In the genomic region with DNA sequence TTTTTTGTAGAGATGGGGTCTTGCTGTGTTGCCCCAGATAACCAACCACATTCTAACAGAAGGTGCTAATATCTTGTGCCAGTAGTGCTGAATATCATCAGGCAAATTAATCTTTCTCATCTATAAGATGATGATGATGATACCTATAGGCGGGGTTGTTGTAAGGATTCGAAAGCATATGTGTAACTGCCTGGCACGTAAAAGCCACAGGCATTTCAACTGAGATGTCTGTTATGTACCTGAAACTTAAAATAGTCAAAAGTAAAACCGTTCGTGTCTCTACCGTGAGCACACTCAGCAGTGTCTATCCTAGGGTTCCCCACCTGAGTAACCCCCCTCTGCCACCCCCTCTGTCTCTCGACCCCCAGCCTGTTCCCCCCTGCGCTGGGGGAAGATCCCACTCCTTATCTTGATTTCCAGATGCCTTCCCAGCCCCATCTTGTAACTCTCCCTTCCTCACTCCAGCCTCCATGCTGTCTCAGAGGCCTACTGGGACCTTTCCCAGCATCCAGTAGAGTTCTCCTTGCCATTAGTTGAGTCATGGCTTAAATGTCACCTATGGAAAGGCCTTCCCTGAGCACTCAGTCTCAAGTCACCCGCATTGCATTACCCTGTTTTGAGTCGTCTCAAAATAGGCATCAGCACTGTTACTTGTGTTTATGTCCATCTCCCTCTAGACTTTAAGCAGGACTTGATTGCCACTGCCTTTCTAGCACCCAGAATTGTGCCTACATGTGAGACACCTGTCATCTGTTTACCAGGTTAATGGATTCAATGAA, we compare ENCODE assay signal across 21 cellular contexts. TPM values are rescaled to one million over a fixed set of nuclear protein-coding genes. Genes with fewer than 3 reads are reported as not detected.
A peak's percentile ranks its signal among the peaks of the same experiment; 100 is the strongest.
DNase-seq lines count a peak whose midpoint lies in the region; ATAC-seq and TF ChIP-seq lines count a peak whose summit lies in the region.
"Had no signal": no experiment of that assay in that cellular context is flagged by ENCODE, and none has a peak within 500 bp of the region (broad histone marks: within the 10 kb centered on the region; RNA-seq: fewer than 3 reads in every experiment).

No MANE protein-coding gene starts in this region.

- H3K36me3 ChIP-seq in psoas muscle (ENCODE audit: insufficient read depth in 1 of 2, low read depth in 1 of 2) = peaks cover 0 to 8% of the 10 kb centered on the region in 2 donors
- H3K36me3 ChIP-seq: BE2C had no signal

- intact Hi-C loops in psoas muscle (cut with DNase I) = no loop called here
- intact Hi-C loops in Right ventricle myocardium superior (cut with DNase I) = loop anchor here (10.0 kb wide), 1 partner anchor 138 kb away; a partner anchor contains a TSS

- H3K4me3 Mint-ChIP-seq in activated CD8-positive, alpha-beta memory T cell treated with anti-CD3 and anti-CD28 coated beads, Interleukin-2, amount 10 ng/mL, durations not matched to agents 7 days and 5 days = no peak overlapping the region
- H3K4me3 Mint-ChIP-seq in T-cell = peak overlapping the region; percentile 50 to 66 (median 58)
- H3K4me3 Mint-ChIP-seq in activated naive CD8-positive, alpha-beta T cell treated with anti-CD3 and anti-CD28 coated beads, Interleukin-2, amount 10 ng/mL, durations not matched to agents 7 days and 5 days = peak overlapping the region; percentile 75

- no peaks in the 10 kb centered on the region for H3K27me3 ChIP-seq in psoas muscle (ENCODE audit: insufficient read depth in 3 of 3, low read length in 2 of 3)
- H3K27me3 ChIP-seq: BE2C, esophagus muscularis mucosa, gastroesophageal sphincter, testis had no signal

- peaks cover 86% of the 10 kb centered on the region for H3K4me1 Mint-ChIP-seq in activated CD8-positive, alpha-beta memory T cell treated with anti-CD3 and anti-CD28 coated beads, Interleukin-2, amount 10 ng/mL, durations not matched to agents 7 days and 5 days
- peaks cover 93 to 97% (median 93%) of the 10 kb centered on the region in 3 donors for H3K4me1 Mint-ChIP-seq in T-cell
- H3K4me1 Mint-ChIP-seq in activated naive CD8-positive, alpha-beta T cell treated with anti-CD3 and anti-CD28 coated beads, Interleukin-2, amount 10 ng/mL, durations not matched to agents 7 days and 5 days = peaks cover 78% of the 10 kb centered on the region

- H3K27ac Mint-ChIP-seq in activated CD8-positive, alpha-beta memory T cell treated with anti-CD3 and anti-CD28 coated beads, Interleukin-2, amount 10 ng/mL, durations not matched to agents 7 days and 5 days = peak overlapping the region; percentile 90
- H3K27ac Mint-ChIP-seq in T-cell = peak overlapping the region; percentile 97
- peak overlapping the region; percentile 96 for H3K27ac Mint-ChIP-seq in activated naive CD8-positive, alpha-beta T cell treated with anti-CD3 and anti-CD28 coated beads, Interleukin-2, amount 10 ng/mL, durations not matched to agents 7 days and 5 days

- CTCF ChIA-PET in activated CD8-positive, alpha-beta memory T cell treated with anti-CD3 and anti-CD28 coated beads, Interleukin-2, amount 10 ng/mL, durations not matched to agents 7 days and 5 days (lab: Charles Lee) = interaction anchor here (1.1 to 1.6 kb wide), 3 partner anchors 95 to 98 kb away, joined by 3 to 7 read pairs (median 7); a partner anchor contains a TSS
- CTCF ChIA-PET in T-cell (lab: Charles Lee) = interaction anchor here (0.6 to 1.4 kb wide), 7 partner anchors 63 to 136 kb away, joined by 3 to 7 read pairs (median 3); a partner anchor contains a TSS

- H3K9me3 Mint-ChIP-seq in activated CD8-positive, alpha-beta memory T cell treated with anti-CD3 and anti-CD28 coated beads, Interleukin-2, amount 10 ng/mL, durations not matched to agents 7 days and 5 days (ENCODE audit: low read depth) = no peaks in the 10 kb centered on the region
- no peaks in the 10 kb centered on the region for H3K9me3 Mint-ChIP-seq in T-cell
- no peaks in the 10 kb centered on the region for H3K9me3 Mint-ChIP-seq in activated naive CD8-positive, alpha-beta T cell treated with anti-CD3 and anti-CD28 coated beads, Interleukin-2, amount 10 ng/mL, durations not matched to agents 7 days and 5 days

- H3K4me1 ChIP-seq in psoas muscle = peaks cover 9% of the 10 kb centered on the region
- H3K4me1 ChIP-seq: A549, BE2C, gastroesophageal sphincter had no signal

- 89 to 93% (median 93%) methylated on average over 10 of the region's 10 CpGs for WGBS in psoas muscle, 3 donors

- no peaks in the 10 kb centered on the region for H3K27me3 Mint-ChIP-seq in activated CD8-positive, alpha-beta memory T cell treated with anti-CD3 and anti-CD28 coated beads, Interleukin-2, amount 10 ng/mL, durations not matched to agents 7 days and 5 days
- no peaks in the 10 kb centered on the region for H3K27me3 Mint-ChIP-seq in T-cell
- no peaks in the 10 kb centered on the region for H3K27me3 Mint-ChIP-seq in activated naive CD8-positive, alpha-beta T cell treated with anti-CD3 and anti-CD28 coated beads, Interleukin-2, amount 10 ng/mL, durations not matched to agents 7 days and 5 days

- peaks cover 34% of the 10 kb centered on the region for H3K36me3 Mint-ChIP-seq in activated CD8-positive, alpha-beta memory T cell treated with anti-CD3 and anti-CD28 coated beads, Interleukin-2, amount 10 ng/mL, durations not matched to agents 7 days and 5 days
- peaks cover 6% of the 10 kb centered on the region for H3K36me3 Mint-ChIP-seq in T-cell
- H3K36me3 Mint-ChIP-seq in activated naive CD8-positive, alpha-beta T cell treated with anti-CD3 and anti-CD28 coated beads, Interleukin-2, amount 10 ng/mL, durations not matched to agents 7 days and 5 days = peaks cover 27% of the 10 kb centered on the region

- no peaks in the 10 kb centered on the region for H3K9me3 ChIP-seq in psoas muscle
- H3K9me3 ChIP-seq: A549, BE2C, esophagus muscularis mucosa, gastroesophageal sphincter, testis had no signal

- no peak overlapping the region for H3K4me3 ChIP-seq in psoas muscle
- H3K4me3 ChIP-seq: A549, esophagus muscularis mucosa, gastroesophageal sphincter, testis had no signal

- DNase-seq in activated CD8-positive, alpha-beta memory T cell treated with anti-CD3 and anti-CD28 coated beads, Interleukin-2, amount 10 ng/mL, durations not matched to agents 7 days and 5 days = no peak
- no peak for DNase-seq in activated CD8-positive, alpha-beta memory T cell treated with anti-CD3 and anti-CD28 coated beads for 24 hours
- DNase-seq in T-cell (no peak), psoas muscle (no peak), GM20000 (ENCODE audit: low spot score) (no peak), Right ventricle myocardium superior (no peak), NOMO-1 treated with DMSO at 0.1 percent for 48 hours (lab: John Stamatoyannopoulos, UW; ENCODE audit: unreplicated experiment) (no peak)
- no peak for DNase-seq in activated naive CD8-positive, alpha-beta T cell treated with anti-CD3 and anti-CD28 coated beads, Interleukin-2, amount 10 ng/mL, durations not matched to agents 7 days and 5 days
- DNase-seq: BE2C, kidney glomerular epithelial cell, mammary epithelial cell, NCI-H2171 treated with DMSO at 0.1 percent for 48 hours, NCI-H69, testis had no signal

- peak overlapping the region; percentile 50 for H3K27ac ChIP-seq in psoas muscle
- H3K27ac ChIP-seq: A549, esophagus muscularis mucosa, testis had no signal

- POLR2A ChIA-PET in T-cell (lab: Charles Lee) = interaction anchor here in 1 of 2 donors (1.0 kb wide), 1 partner anchor 99 kb away, joined by 5 read pairs; a partner anchor contains a TSS
- POLR2A ChIA-PET in activated naive CD8-positive, alpha-beta T cell treated with anti-CD3 and anti-CD28 coated beads, Interleukin-2, amount 10 ng/mL, durations not matched to agents 7 days and 5 days (lab: Charles Lee) = interaction anchor here (1.2 to 1.5 kb wide), 2 partner anchors 98 to 99 kb away, joined by 3 to 7 read pairs; a partner anchor contains a TSS

- ATAC-seq in activated CD8-positive, alpha-beta memory T cell treated with anti-CD3 and anti-CD28 coated beads, Interleukin-2, amount 10 ng/mL, durations not matched to agents 7 days and 5 days = no peak
- ATAC-seq in T-cell (replicated peaks in 1 of 4) (no peak), psoas muscle (peak in 3 of 4 donors; percentile 19 to 52 (median 28)), Right ventricle myocardium superior (ENCODE audit: poor library complexity) (no peak)
- no peak for ATAC-seq in activated naive CD8-positive, alpha-beta T cell treated with anti-CD3 and anti-CD28 coated beads, Interleukin-2, amount 10 ng/mL, durations not matched to agents 7 days and 5 days (ENCODE audit: low read depth)
- ATAC-seq: gastroesophageal sphincter, right cardiac atrium had no signal

- TF ChIP-seq CTCF in psoas muscle (IDR thresholded peaks at IDR 0.05) = no peak
- no peak for TF ChIP-seq CTCF in GM20000 (IDR thresholded peaks at IDR 0.05; ENCODE audit: extremely low read depth, missing control alignments)

RNA-seq across cellular contexts. Expression of a gene that starts 34.1 kb away (rescaled TPM):
- total RNA-seq in activated CD8-positive, alpha-beta memory T cell treated with anti-CD3 and anti-CD28 coated beads, Interleukin-2, amount 10 ng/mL, durations not matched to agents 7 days and 5 days = not detected
- total RNA-seq in T-cell = not detected
- not detected for total RNA-seq in activated naive CD8-positive, alpha-beta T cell treated with anti-CD3 and anti-CD28 coated beads, Interleukin-2, amount 10 ng/mL, durations not matched to agents 7 days and 5 days
- not detected for total RNA-seq in psoas muscle
- polyA plus RNA-seq in psoas muscle = not detected
- total RNA-seq in Right ventricle myocardium superior = not detected
- total RNA-seq: astrocyte, chondrocyte, esophagus muscularis mucosa, gastroesophageal sphincter, mammary epithelial cell, osteoblast, right cardiac atrium had no signal
- polyA plus RNA-seq: A549, mammary epithelial cell, right cardiac atrium had no signal

Comparison
In these comparisons a context has a peak if more than half of its experiments do, and no peak if none do; other contexts are left out.
1. ATAC-seq: peak in psoas muscle (3 of 4); none in activated CD8-positive, alpha-beta memory T cell treated with anti-CD3 and anti-CD28 coated beads, Interleukin-2, amount 10 ng/mL, durations not matched to agents 7 days and 5 days (single experiment), T-cell (0 of 4), activated naive CD8-positive, alpha-beta T cell treated with anti-CD3 and anti-CD28 coated beads, Interleukin-2, amount 10 ng/mL, durations not matched to agents 7 days and 5 days (single experiment) and Right ventricle myocardium superior (single experiment).
2. Peak in every context shown above with its lines, with median percentiles within 50 percentile points of each other: H3K27ac Mint-ChIP-seq.